In the genomic region with DNA sequence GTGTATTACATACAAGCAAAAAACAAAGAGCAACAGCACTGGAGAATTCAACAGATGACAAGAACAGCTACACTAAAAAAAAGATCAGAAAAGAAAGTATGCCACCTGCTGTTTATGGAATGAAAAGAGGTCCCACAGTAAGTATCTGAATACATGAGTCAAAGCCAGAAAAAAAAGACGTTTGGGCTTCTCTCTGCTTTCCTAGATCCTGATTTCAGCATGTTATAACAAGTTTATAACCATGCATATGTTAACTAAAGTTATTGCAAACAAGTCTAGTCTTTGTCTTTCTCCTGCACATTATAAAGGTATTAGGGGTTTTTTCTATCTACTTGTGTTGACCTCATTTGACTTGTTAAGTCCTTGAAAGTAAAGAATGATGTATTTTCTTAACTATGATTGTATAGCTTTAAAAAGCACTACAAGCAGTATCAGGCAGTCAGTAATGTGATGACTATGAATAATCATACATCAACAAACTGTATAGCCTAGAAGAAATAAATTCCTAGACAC, we compare ENCODE assay signal across 9 cellular contexts.
DNase-seq lines count a peak whose midpoint lies in the region; ATAC-seq, FAIRE-seq and TF ChIP-seq lines count a peak whose summit lies in the region.
"Had no signal": no experiment of that assay in that cellular context is flagged by ENCODE, and none has a peak within 500 bp of the region (broad histone marks: within the 10 kb centered on the region; RNA-seq: fewer than 3 reads in every experiment).

No MANE protein-coding gene starts in this region.

- peak; percentile 71 for ATAC-seq in HG02642 (IDR thresholded peaks at IDR 0.05; ENCODE audit: poor library complexity, unreplicated experiment)
- ATAC-seq in GM12878: peak; percentile 89
- ATAC-seq in left colon: peak; percentile 58

- SMC1A ChIA-PET in GM12878 (lab: Charles Lee; ENCODE audit: uncharacterized antibody, unreplicated experiment): interaction anchor here (1.0 to 3.7 kb wide), 13 partner anchors 9 to 205 kb away, joined by 3 to 45 read pairs (median 4); no protein-coding TSS in a partner anchor

- no peak for TF ChIP-seq POLR2A in GM12878 (IDR thresholded peaks at IDR 0.05; ENCODE audit: low read depth, low read length)

- CTCF ChIA-PET in GM12878 (lab: Yijun Ruan, JAX): interaction anchor here (0.7 to 5.3 kb wide), 25 partner anchors 8 to 765 kb away, joined by 3 to 40 read pairs (median 4); no protein-coding TSS in a partner anchor

- H3K4me3 ChIP-seq in GM12864 (ENCODE audit: low read depth, low read length) (no peak overlapping the region), GM12878 (no peak overlapping the region)

- no peaks in the 10 kb centered on the region for H4K20me1 ChIP-seq in GM12878 (ENCODE audit: control insufficient read depth, insufficient read depth)

- WGBS in GM12878 (ENCODE audit: insufficient coverage, insufficient replicate concordance, low lambda C conversion rate, missing lambda C conversion rate): 0% methylated on average over 1 of the region's 1 CpG

- H3K9ac ChIP-seq in GM12878 (ENCODE audit: control insufficient read depth, insufficient read depth, low read length): no peak overlapping the region

- TF ChIP-seq EP300 in GM12878 (IDR thresholded peaks at IDR 0.05; ENCODE audit: borderline replicate concordance in 1 of 2, control insufficient read depth in 1 of 2, low read depth in 2 of 2, low read length in 2 of 2): no peak

- no peak overlapping the region for H3K4me2 ChIP-seq in GM12878 (ENCODE audit: control insufficient read depth, insufficient read depth)

- no peaks in the 10 kb centered on the region for H3K79me2 ChIP-seq in GM12878 (ENCODE audit: control insufficient read depth, insufficient read depth, low read length)

- in situ Hi-C loops in GM12878 (cut with MboI): loop anchor here (10.0 kb wide), 1 partner anchor 193 kb away; no protein-coding TSS in a partner anchor

- DNase-seq in GM12864 (ENCODE audit: low read depth): no peak
- DNase-seq in NCI-H2081 treated with DMSO at 0.1 percent for 48 hours (lab: John Stamatoyannopoulos, UW): peak; percentile 10
- no peak for DNase-seq in GM12878 (ENCODE audit: low read depth, low spot score)
- DNase-seq in left colon: no peak
- DNase-seq in COLO668 (lab: John Stamatoyannopoulos, UW; ENCODE audit: unreplicated experiment): no peak
- no peak for DNase-seq in activated CD8-positive, alpha-beta memory T cell treated with anti-CD3 and anti-CD28 coated beads, Interleukin-2, amount 50 U/mL, for 4 hours

- POLR2A ChIA-PET in GM12878 (lab: Charles Lee): no interaction called here

- no peaks in the 10 kb centered on the region for H3K36me3 ChIP-seq in GM12878 (ENCODE audit: control insufficient read depth in 2 of 2, insufficient read depth in 2 of 2, low read length in 1 of 2)

- intact Hi-C loops in GM12878 (cut with micrococcal nuclease; ENCODE audit: unreplicated experiment) (loop anchor here (1.0 to 5.0 kb wide), 4 partner anchors 124 to 761 kb away; no protein-coding TSS in a partner anchor), left colon (cut with DNase I, micrococcal nuclease) (loop anchor here in 1 of 2 donors (5.0 to 10.0 kb wide), 2 partner anchors 127 to 196 kb away; no protein-coding TSS in a partner anchor)

- TF ChIP-seq CTCF in 22Rv1 (IDR thresholded peaks at IDR 0.05) (peak; percentile 72), GM12864 (IDR thresholded peaks at IDR 0.05; ENCODE audit: low read depth, low read length, missing control alignments) (peak; percentile 25), GM12878 (IDR thresholded peaks at IDR 0.05 in 2 of 3, conservative IDR thresholded peaks at IDR 0.05 in 1 of 3; ENCODE audit: control insufficient read depth in 2 of 3, extremely low read depth in 1 of 3, insufficient read depth in 1 of 3, low read depth in 3 of 3, low read length in 3 of 3) (peak; percentile 30 to 54 (median 33); a peak in 4 of 6 replicates)

- peak overlapping the region; percentile 28 for H3K27ac ChIP-seq in 22Rv1
- H3K27ac ChIP-seq in GM12878 (ENCODE audit: control insufficient read depth, insufficient read depth): no peak overlapping the region
- H3K27ac ChIP-seq: HL-60 had no signal

- BruUV-seq in GM12878 (replicated peaks; lab: Mats Ljungman, UMichigan): no TSS peak

- TF ChIP-seq RAD21 in GM12878 (IDR thresholded peaks at IDR 0.05; ENCODE audit: insufficient read depth, low read depth, low read length): peak; percentile 64

- H3K9me3 ChIP-seq in GM12878 (replicated peaks; ENCODE audit: control insufficient read depth, insufficient read depth, low read length): no peaks in the 10 kb centered on the region

- RAD21 ChIA-PET in GM12878 (lab: Charles Lee; ENCODE audit: unreplicated experiment): interaction anchor here (0.5 to 3.4 kb wide), 20 partner anchors 9 to 764 kb away, joined by 3 to 36 read pairs (median 4); no protein-coding TSS in a partner anchor

- no peak for FAIRE-seq in GM12878 (lab: Jason Lieb, UNC)

- no peaks in the 10 kb centered on the region for H3K4me1 ChIP-seq in GM12878 (ENCODE audit: control insufficient read depth, insufficient read depth, low read length)

- no peaks in the 10 kb centered on the region for H3K27me3 ChIP-seq in GM12878 (replicated peaks in 1 of 2; ENCODE audit: control insufficient read depth in 2 of 2, insufficient read depth in 2 of 2, low read length in 1 of 2)

- H2AFZ ChIP-seq in GM12878 (ENCODE audit: control insufficient read depth, low read depth, low read length): no peak overlapping the region

TF ChIP-seq in GM12878, 131 proteins besides CTCF, POLR2A, EP300 and RAD21:
- 0 out of 2 replicates have a peak, but pooled peaks have one; percentile 32 for TF ChIP-seq IRF4 (IDR thresholded peaks at IDR 0.05; ENCODE audit: low read depth, low read length)
- TF ChIP-seq NBN (IDR thresholded peaks at IDR 0.05): no peak
- TF ChIP-seq SMC3 (IDR thresholded peaks at IDR 0.05; ENCODE audit: borderline replicate concordance, low read length): peak; percentile 63; the same call in 1 of the 2 replicates
- TF ChIP-seq ZNF384 (IDR thresholded peaks at IDR 0.05; ENCODE audit: borderline replicate concordance, low read depth, low read length): no peak; the same call in 1 of the 2 replicates
- TF ChIP-seq SRF (IDR thresholded peaks at IDR 0.05; ENCODE audit: low read depth in 2 of 2, low read length in 2 of 2): no peak
- peak; percentile 29; the same call in 1 of the 2 replicates for TF ChIP-seq JUNB (IDR thresholded peaks at IDR 0.05)
- no peak for TF ChIP-seq SMAD1 (IDR thresholded peaks at IDR 0.05; ENCODE audit: low read depth, partially characterized antibody)
- 0 out of 2 replicates have a peak, but pooled peaks have one; percentile 28 for TF ChIP-seq ATF7 (IDR thresholded peaks at IDR 0.05; ENCODE audit: low read depth)
- no peak for TF ChIP-seq RELA (IDR thresholded peaks at IDR 0.05; ENCODE audit: borderline replicate concordance, partially characterized antibody)
- TF ChIP-seq, protein P1, sequence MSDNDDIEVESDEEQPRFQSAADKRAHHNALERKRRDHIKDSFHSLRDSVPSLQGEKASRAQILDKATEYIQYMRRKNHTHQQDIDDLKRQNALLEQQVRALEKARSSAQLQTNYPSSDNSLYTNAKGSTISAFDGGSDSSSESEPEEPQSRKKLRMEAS (IDR thresholded peaks at IDR 0.05; ENCODE audit: low read depth, low read length): no peak
- TF ChIP-seq CHD1 (IDR thresholded peaks at IDR 0.05; ENCODE audit: low read depth, low read length): no peak
- TF ChIP-seq, protein P2, sequence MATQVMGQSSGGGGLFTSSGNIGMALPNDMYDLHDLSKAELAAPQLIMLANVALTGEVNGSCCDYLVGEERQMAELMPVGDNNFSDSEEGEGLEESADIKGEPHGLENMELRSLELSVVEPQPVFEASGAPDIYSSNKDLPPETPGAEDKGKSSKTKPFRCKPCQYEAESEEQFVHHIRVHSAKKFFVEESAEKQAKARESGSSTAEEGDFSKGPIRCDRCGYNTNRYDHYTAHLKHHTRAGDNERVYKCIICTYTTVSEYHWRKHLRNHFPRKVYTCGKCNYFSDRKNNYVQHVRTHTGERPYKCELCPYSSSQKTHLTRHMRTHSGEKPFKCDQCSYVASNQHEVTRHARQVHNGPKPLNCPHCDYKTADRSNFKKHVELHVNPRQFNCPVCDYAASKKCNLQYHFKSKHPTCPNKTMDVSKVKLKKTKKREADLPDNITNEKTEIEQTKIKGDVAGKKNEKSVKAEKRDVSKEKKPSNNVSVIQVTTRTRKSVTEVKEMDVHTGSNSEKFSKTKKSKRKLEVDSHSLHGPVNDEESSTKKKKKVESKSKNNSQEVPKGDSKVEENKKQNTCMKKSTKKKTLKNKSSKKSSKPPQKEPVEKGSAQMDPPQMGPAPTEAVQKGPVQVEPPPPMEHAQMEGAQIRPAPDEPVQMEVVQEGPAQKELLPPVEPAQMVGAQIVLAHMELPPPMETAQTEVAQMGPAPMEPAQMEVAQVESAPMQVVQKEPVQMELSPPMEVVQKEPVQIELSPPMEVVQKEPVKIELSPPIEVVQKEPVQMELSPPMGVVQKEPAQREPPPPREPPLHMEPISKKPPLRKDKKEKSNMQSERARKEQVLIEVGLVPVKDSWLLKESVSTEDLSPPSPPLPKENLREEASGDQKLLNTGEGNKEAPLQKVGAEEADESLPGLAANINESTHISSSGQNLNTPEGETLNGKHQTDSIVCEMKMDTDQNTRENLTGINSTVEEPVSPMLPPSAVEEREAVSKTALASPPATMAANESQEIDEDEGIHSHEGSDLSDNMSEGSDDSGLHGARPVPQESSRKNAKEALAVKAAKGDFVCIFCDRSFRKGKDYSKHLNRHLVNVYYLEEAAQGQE (IDR thresholded peaks at IDR 0.05; ENCODE audit: low read depth, low read length): no peak
- TF ChIP-seq FOXM1 (IDR thresholded peaks at IDR 0.05; ENCODE audit: low read depth, low read length): no peak
